Comparison of ENCODE assay signal across 26 cellular contexts in genomic region chr3:5087209-5087608, GRCh38.
"Had no signal": no experiment of that assay in that cellular context is flagged by ENCODE, and none has a peak within 500 bp of the region (broad histone marks: within the 10 kb centered on the region; RNA-seq: fewer than 3 reads in every experiment).

No MANE protein-coding gene starts in this region.

- H3K4me1 ChIP-seq: adrenal gland, body of pancreas, esophagus squamous epithelium, gastroesophageal sphincter had no signal

- H3K9me3 ChIP-seq: adrenal gland, body of pancreas, esophagus squamous epithelium, gastroesophageal sphincter had no signal

- H3K4me3 ChIP-seq: adrenal gland, body of pancreas, esophagus squamous epithelium, gastroesophageal sphincter had no signal

- H3K27ac ChIP-seq: adrenal gland, body of pancreas, epithelial cell of prostate, esophagus squamous epithelium, gastroesophageal sphincter had no signal

- ATAC-seq: activated naive CD8-positive, alpha-beta T cell treated with anti-CD3 and anti-CD28 coated beads, Interleukin-2, amount 50 U/mL, for 24 hours; body of pancreas; gastroesophageal sphincter; T-helper 17 cell; WTC11 had no signal

- H3K27me3 ChIP-seq: adrenal gland, body of pancreas, gastroesophageal sphincter had no signal

- DNase-seq: activated CD4-positive, alpha-beta memory T cell treated with anti-CD3 and anti-CD28 coated beads, Interleukin-2, amount 10 ng/mL, durations not matched to agents 7 days and 5 days; activated CD4-positive, alpha-beta T cell treated with anti-CD3 and anti-CD28 coated beads for 1 hour; activated CD4-positive, alpha-beta T cell treated with anti-CD3 and anti-CD28 coated beads for 4 hours; activated CD4-positive, alpha-beta T cell treated with anti-CD3 and anti-CD28 coated beads, Interleukin-2, amount 10 ng/mL, durations not matched to agents 7 days and 5 days; activated CD4-positive, alpha-beta T cell treated with anti-CD3 and anti-CD28 coated beads, Interleukin-2, amount 50 U/mL, for 4 hours; activated effector memory CD4-positive, alpha-beta T cell treated with anti-CD3 and anti-CD28 coated beads, Interleukin-2, amount 50 U/mL, for 16 hours; activated naive CD4-positive, alpha-beta T cell treated with anti-CD3 and anti-CD28 coated beads for 36 hours; activated naive CD8-positive, alpha-beta T cell treated with anti-CD3 and anti-CD28 coated beads for 36 hours; activated naive CD8-positive, alpha-beta T cell treated with anti-CD3 and anti-CD28 coated beads, Interleukin-2, amount 50 U/mL, for 24 hours; activated T-cell treated with anti-CD3 and anti-CD28 coated beads, Interleukin-2, amount 50 U/mL, for 1 hour; activated T-cell treated with anti-CD3 and anti-CD28 coated beads, Interleukin-2, amount 50 U/mL, for 48 hours; adrenal gland; amygdala; aorta; body of pancreas; caudate nucleus; effector CD8-positive, alpha-beta T cell; esophagus squamous epithelium; foreskin melanocyte; head of caudate nucleus; hippocampal formation; T-helper 17 cell; T1000 had no signal

- H3K36me3 ChIP-seq: adrenal gland, esophagus squamous epithelium, gastroesophageal sphincter had no signal
